ENCODE assay signal across 27 cellular contexts in genomic region chr17:63540581-63540980, GRCh38. TPM values are rescaled to one million over a fixed set of nuclear protein-coding genes. Genes with fewer than 3 reads are reported as not detected.
A peak's percentile ranks its signal among the peaks of the same experiment; 100 is the strongest.
DNase-seq lines count a peak whose midpoint lies in the region; ATAC-seq and TF ChIP-seq lines count a peak whose summit lies in the region.
"Had no signal": no experiment of that assay in that cellular context is flagged by ENCODE, and none has a peak within 500 bp of the region (broad histone marks: within the 10 kb centered on the region; RNA-seq: fewer than 3 reads in every experiment).

No MANE protein-coding gene starts in this region.

- ATAC-seq in right lobe of liver (no peak), HG03442 (IDR thresholded peaks at IDR 0.05; ENCODE audit: unreplicated experiment) (no peak), HG03097 (IDR thresholded peaks at IDR 0.05; ENCODE audit: low FRiP score, unreplicated experiment) (no peak)
- ATAC-seq: Panc1 had no signal

- H4K20me1 ChIP-seq in BLaER1 = no peaks in the 10 kb centered on the region
- H4K20me1 ChIP-seq in Loucy (ENCODE audit: insufficient read depth, low read length, poor library complexity, severe bottlenecking) = no peaks in the 10 kb centered on the region

- intact Hi-C loops in right lobe of liver (cut with DNase I) (no loop called here), posterior vena cava (cut with DNase I) (no loop called here), ovary (cut with DNase I) (loop anchor here in 1 of 4 donors (10.0 kb wide), 1 partner anchor 74 kb away; no protein-coding TSS in a partner anchor)

- peaks cover 25% of the 10 kb centered on the region for H3K4me1 ChIP-seq in BLaER1
- peaks cover 36% of the 10 kb centered on the region for H3K4me1 ChIP-seq in Loucy (ENCODE audit: insufficient read depth, low read length, poor library complexity, severe bottlenecking)
- H3K4me1 ChIP-seq in right lobe of liver = no peaks in the 10 kb centered on the region
- H3K4me1 ChIP-seq in ovary (ENCODE audit: insufficient read depth) = no peaks in the 10 kb centered on the region

- peak in 2 of 3 donors; percentile 11 to 12 for DNase-seq in right lobe of liver
- DNase-seq in posterior vena cava (ENCODE audit: low spot score) = peak; percentile 66
- DNase-seq in ovary = no peak
- DNase-seq: C1 segment of cervical spinal cord; CD4-positive, alpha-beta memory T cell; COR-L47; GOT3; HCEC 1CT; Karpas-422; NCI-H1092 treated with DMSO at 0.1 percent for 48 hours; NCI-H1436; NCI-H187; NCI-H2081 treated with DMSO at 0.1 percent for 48 hours; NCI-H2171; NCI-H226; NCI-H510A; NCI-H69; SHP77 had no signal

- H3K9me2 ChIP-seq in Loucy (replicated peaks; ENCODE audit: low read depth, low read length) = no peaks in the 10 kb centered on the region

- peak overlapping the region; percentile 18; the same call in 1 of the 2 replicates for H2AFZ ChIP-seq in Loucy (ENCODE audit: low read length)

- no peak for TF ChIP-seq EP300 in ovary (IDR thresholded peaks at IDR 0.05)

- no peaks in the 10 kb centered on the region for H3K79me2 ChIP-seq in Loucy (ENCODE audit: insufficient read depth, low read length)

- 71% methylated on average over 3 of the region's 4 CpGs for WGBS in right lobe of liver (ENCODE audit: insufficient coverage, low coverage, low lambda C conversion rate, missing lambda C conversion rate)
- 57 to 72% (median 68%) methylated on average over 4 of the region's 4 CpGs for WGBS in ovary, 3 donors

- H3K9me3 ChIP-seq in BLaER1 (no peaks in the 10 kb centered on the region), Loucy (ENCODE audit: insufficient read depth, low read depth, low read length) (no peaks in the 10 kb centered on the region), right lobe of liver (no peaks in the 10 kb centered on the region), ovary (no peaks in the 10 kb centered on the region)

- H3K4me2 ChIP-seq in BLaER1 = peak overlapping the region; percentile 55
- H3K4me2 ChIP-seq in Loucy (ENCODE audit: low read depth, low read length, poor library complexity, severe bottlenecking) = no peak overlapping the region

- no peaks in the 10 kb centered on the region for H3K36me3 ChIP-seq in BLaER1
- H3K36me3 ChIP-seq in Loucy (ENCODE audit: insufficient read depth, low read length) = no peaks in the 10 kb centered on the region
- H3K36me3 ChIP-seq in right lobe of liver = no peaks in the 10 kb centered on the region
- H3K36me3 ChIP-seq in ovary = no peaks in the 10 kb centered on the region

- H3K27ac ChIP-seq in BLaER1 (no peak overlapping the region), right lobe of liver (no peak overlapping the region), ovary (no peak overlapping the region)
- H3K27ac ChIP-seq: RWPE1 had no signal

- TF ChIP-seq CTCF in Loucy (conservative IDR thresholded peaks at IDR 0.05; ENCODE audit: low read length) (no peak), right lobe of liver (IDR thresholded peaks at IDR 0.05) (no peak), ovary (IDR thresholded peaks at IDR 0.05) (no peak)

- H3K9ac ChIP-seq in BLaER1 (no peak overlapping the region), Loucy (ENCODE audit: low read depth, low read length, poor library complexity, severe bottlenecking) (no peak overlapping the region)

- no peaks in the 10 kb centered on the region for H3F3A ChIP-seq in Loucy (ENCODE audit: low read depth)

- TF ChIP-seq POLR2A in right lobe of liver (IDR thresholded peaks at IDR 0.05) = no peak
- no peak for TF ChIP-seq POLR2A in ovary (IDR thresholded peaks at IDR 0.05)

- H3K27me3 ChIP-seq in BLaER1 (peaks cover 21% of the 10 kb centered on the region), Loucy (ENCODE audit: insufficient read depth, low read length, poor library complexity, severe bottlenecking) (no peaks in the 10 kb centered on the region), right lobe of liver (peaks cover 0 to 10% of the 10 kb centered on the region in 2 donors), ovary (no peaks in the 10 kb centered on the region)

- H3K4me3 ChIP-seq in BLaER1 = no peak overlapping the region
- H3K4me3 ChIP-seq in Loucy (ENCODE audit: low read length, poor library complexity, severe bottlenecking) = no peak overlapping the region
- no peak overlapping the region for H3K4me3 ChIP-seq in right lobe of liver
- no peak overlapping the region for H3K4me3 ChIP-seq in ovary

RNA-seq across cellular contexts. Expression of gene DCAF7, which starts 9.7 kb away (rescaled TPM):
- 10 to 100 TPM; 14.9 to 31.0 (median 26.7) TPM for total RNA-seq in right lobe of liver
- 10 to 100 TPM; 48.4 to 48.6 TPM for total RNA-seq in posterior vena cava
- total RNA-seq in ovary = 10 to 100 TPM; 14.9 to 56.6 (median 49.7) TPM
- polyA plus RNA-seq in ovary = 10 to 100 TPM; 16.6 to 62.5 TPM

RNA-seq across cellular contexts. Expression of gene KCNH6, which starts 17.4 kb away (rescaled TPM):
- total RNA-seq in right lobe of liver (not detected), posterior vena cava (not detected), ovary (under 1 TPM in 1 of 7 donors, not detected in 6; 0.36 TPM)
- polyA plus RNA-seq in ovary = not detected
- total RNA-seq: A172; CD4-positive, alpha-beta memory T cell; M059J; SK-MEL-5 had no signal
- polyA plus RNA-seq: CD4-positive, alpha-beta memory T cell had no signal

Comparison
In these comparisons a context has a peak if more than half of its experiments do, and no peak if none do; other contexts are left out.
1. DNase-seq: peak in right lobe of liver (2 of 3) and posterior vena cava (single experiment); none in ovary (0 of 5).